In the genomic region with DNA sequence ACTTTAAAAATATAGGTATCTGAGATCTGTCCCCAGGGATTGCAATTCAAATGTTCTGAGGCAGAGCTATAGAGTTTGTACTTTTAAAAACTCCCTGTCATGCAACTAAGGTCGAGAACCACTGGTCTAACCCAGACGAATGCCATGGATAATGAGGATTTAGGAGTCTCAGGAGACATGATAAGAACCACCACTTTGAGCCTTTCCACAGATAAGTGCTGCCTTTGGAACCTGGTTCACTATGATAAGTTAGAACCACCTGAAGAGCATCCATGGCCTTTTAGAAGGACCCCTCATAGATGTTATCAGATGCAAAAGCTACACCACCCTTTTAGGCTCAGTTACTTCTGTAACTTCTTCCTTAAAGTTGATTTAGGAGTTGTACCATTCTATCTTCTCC, we compare ENCODE assay signal across 1 cellular context.
TF ChIP-seq lines count a peak whose summit lies in the region.

No MANE protein-coding gene starts in this region.

TF ChIP-seq in K562, 482 proteins besides CTCF, POLR2A, EP300 and RAD21 (continued from another document and continues in another):
- TF ChIP-seq, protein P1, sequence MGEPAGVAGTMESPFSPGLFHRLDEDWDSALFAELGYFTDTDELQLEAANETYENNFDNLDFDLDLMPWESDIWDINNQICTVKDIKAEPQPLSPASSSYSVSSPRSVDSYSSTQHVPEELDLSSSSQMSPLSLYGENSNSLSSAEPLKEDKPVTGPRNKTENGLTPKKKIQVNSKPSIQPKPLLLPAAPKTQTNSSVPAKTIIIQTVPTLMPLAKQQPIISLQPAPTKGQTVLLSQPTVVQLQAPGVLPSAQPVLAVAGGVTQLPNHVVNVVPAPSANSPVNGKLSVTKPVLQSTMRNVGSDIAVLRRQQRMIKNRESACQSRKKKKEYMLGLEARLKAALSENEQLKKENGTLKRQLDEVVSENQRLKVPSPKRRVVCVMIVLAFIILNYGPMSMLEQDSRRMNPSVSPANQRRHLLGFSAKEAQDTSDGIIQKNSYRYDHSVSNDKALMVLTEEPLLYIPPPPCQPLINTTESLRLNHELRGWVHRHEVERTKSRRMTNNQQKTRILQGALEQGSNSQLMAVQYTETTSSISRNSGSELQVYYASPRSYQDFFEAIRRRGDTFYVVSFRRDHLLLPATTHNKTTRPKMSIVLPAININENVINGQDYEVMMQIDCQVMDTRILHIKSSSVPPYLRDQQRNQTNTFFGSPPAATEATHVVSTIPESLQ (CRISPR knock-in tag; IDR thresholded peaks at IDR 0.05): no peak
- TF ChIP-seq, protein P2, sequence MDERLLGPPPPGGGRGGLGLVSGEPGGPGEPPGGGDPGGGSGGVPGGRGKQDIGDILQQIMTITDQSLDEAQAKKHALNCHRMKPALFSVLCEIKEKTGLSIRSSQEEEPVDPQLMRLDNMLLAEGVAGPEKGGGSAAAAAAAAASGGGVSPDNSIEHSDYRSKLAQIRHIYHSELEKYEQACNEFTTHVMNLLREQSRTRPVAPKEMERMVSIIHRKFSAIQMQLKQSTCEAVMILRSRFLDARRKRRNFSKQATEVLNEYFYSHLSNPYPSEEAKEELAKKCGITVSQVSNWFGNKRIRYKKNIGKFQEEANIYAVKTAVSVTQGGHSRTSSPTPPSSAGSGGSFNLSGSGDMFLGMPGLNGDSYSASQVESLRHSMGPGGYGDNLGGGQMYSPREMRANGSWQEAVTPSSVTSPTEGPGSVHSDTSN (CRISPR knock-in tag; IDR thresholded peaks at IDR 0.05; ENCODE audit: low read depth): no peak
- TF ChIP-seq, protein P2 (tag; conservative IDR thresholded peaks at IDR 0.05; ENCODE audit: low read depth): peak; percentile 56
- TF ChIP-seq SMAD4 (CRISPR knock-in tag; conservative IDR thresholded peaks at IDR 0.05) (peak; percentile 81), ELK3 (CRISPR knock-in tag; IDR thresholded peaks at IDR 0.05) (no peak), ELF1 (tag; IDR thresholded peaks at IDR 0.05) (no peak), CBX8 (IDR thresholded peaks at IDR 0.05; ENCODE audit: borderline replicate concordance, extremely low read depth, low read depth, low read length, poor library complexity, severe bottlenecking) (no peak), ZKSCAN8 (CRISPR knock-in tag; IDR thresholded peaks at IDR 0.05) (no peak), SAP30 (IDR thresholded peaks at IDR 0.05; ENCODE audit: borderline replicate concordance, insufficient read depth, low read depth, low read length, poor library complexity, severe bottlenecking) (no peak), MAFF (IDR thresholded peaks at IDR 0.05; ENCODE audit: low read length) (no peak; the same call in 1 of the 2 replicates), KHSRP (IDR thresholded peaks at IDR 0.05) (peak; percentile 50; the same call in 1 of the 2 replicates), RBM14 (IDR thresholded peaks at IDR 0.05; ENCODE audit: borderline replicate concordance, insufficient read depth, low read depth, low read length) (no peak), ASH1L (IDR thresholded peaks at IDR 0.05; ENCODE audit: borderline replicate concordance, low read depth, partially characterized antibody) (no peak), CBFA2T2 (conservative IDR thresholded peaks at IDR 0.05) (peak; percentile 96), MCM2 (IDR thresholded peaks at IDR 0.05; ENCODE audit: low read depth) (no peak), GATAD2B (IDR thresholded peaks at IDR 0.05; ENCODE audit: borderline replicate concordance) (peak; percentile 87; the same call in 1 of the 2 replicates), C11orf30 (IDR thresholded peaks at IDR 0.05; ENCODE audit: low read depth) (no peak), NFIC (IDR thresholded peaks at IDR 0.05) (peak; percentile 84), ETS1 (conservative IDR thresholded peaks at IDR 0.05; ENCODE audit: control insufficient read depth, low read depth, low read length) (no peak), TCFL5 (CRISPR knock-in tag; conservative IDR thresholded peaks at IDR 0.05) (no peak), BHLHE40 (IDR thresholded peaks at IDR 0.05; ENCODE audit: low read length) (no peak), PHF8 (IDR thresholded peaks at IDR 0.05; ENCODE audit: borderline replicate concordance, low read length) (no peak), HOXB6 (CRISPR knock-in tag; IDR thresholded peaks at IDR 0.05; ENCODE audit: borderline replicate concordance) (no peak), SMARCB1 (IDR thresholded peaks at IDR 0.05; ENCODE audit: insufficient read length, low read depth) (no peak), MEF2A (IDR thresholded peaks at IDR 0.05; ENCODE audit: control insufficient read depth, low read depth, low read length) (no peak), ZNF224 (CRISPR knock-in tag; IDR thresholded peaks at IDR 0.05) (no peak), SMARCA4 (IDR thresholded peaks at IDR 0.05) (peak; percentile 93), E2F3 (CRISPR knock-in tag; IDR thresholded peaks at IDR 0.05) (no peak), GTF2A2 (tag; IDR thresholded peaks at IDR 0.05) (no peak), STAT6 (CRISPR knock-in tag; IDR thresholded peaks at IDR 0.05) (no peak)
- TF ChIP-seq, protein P3, sequence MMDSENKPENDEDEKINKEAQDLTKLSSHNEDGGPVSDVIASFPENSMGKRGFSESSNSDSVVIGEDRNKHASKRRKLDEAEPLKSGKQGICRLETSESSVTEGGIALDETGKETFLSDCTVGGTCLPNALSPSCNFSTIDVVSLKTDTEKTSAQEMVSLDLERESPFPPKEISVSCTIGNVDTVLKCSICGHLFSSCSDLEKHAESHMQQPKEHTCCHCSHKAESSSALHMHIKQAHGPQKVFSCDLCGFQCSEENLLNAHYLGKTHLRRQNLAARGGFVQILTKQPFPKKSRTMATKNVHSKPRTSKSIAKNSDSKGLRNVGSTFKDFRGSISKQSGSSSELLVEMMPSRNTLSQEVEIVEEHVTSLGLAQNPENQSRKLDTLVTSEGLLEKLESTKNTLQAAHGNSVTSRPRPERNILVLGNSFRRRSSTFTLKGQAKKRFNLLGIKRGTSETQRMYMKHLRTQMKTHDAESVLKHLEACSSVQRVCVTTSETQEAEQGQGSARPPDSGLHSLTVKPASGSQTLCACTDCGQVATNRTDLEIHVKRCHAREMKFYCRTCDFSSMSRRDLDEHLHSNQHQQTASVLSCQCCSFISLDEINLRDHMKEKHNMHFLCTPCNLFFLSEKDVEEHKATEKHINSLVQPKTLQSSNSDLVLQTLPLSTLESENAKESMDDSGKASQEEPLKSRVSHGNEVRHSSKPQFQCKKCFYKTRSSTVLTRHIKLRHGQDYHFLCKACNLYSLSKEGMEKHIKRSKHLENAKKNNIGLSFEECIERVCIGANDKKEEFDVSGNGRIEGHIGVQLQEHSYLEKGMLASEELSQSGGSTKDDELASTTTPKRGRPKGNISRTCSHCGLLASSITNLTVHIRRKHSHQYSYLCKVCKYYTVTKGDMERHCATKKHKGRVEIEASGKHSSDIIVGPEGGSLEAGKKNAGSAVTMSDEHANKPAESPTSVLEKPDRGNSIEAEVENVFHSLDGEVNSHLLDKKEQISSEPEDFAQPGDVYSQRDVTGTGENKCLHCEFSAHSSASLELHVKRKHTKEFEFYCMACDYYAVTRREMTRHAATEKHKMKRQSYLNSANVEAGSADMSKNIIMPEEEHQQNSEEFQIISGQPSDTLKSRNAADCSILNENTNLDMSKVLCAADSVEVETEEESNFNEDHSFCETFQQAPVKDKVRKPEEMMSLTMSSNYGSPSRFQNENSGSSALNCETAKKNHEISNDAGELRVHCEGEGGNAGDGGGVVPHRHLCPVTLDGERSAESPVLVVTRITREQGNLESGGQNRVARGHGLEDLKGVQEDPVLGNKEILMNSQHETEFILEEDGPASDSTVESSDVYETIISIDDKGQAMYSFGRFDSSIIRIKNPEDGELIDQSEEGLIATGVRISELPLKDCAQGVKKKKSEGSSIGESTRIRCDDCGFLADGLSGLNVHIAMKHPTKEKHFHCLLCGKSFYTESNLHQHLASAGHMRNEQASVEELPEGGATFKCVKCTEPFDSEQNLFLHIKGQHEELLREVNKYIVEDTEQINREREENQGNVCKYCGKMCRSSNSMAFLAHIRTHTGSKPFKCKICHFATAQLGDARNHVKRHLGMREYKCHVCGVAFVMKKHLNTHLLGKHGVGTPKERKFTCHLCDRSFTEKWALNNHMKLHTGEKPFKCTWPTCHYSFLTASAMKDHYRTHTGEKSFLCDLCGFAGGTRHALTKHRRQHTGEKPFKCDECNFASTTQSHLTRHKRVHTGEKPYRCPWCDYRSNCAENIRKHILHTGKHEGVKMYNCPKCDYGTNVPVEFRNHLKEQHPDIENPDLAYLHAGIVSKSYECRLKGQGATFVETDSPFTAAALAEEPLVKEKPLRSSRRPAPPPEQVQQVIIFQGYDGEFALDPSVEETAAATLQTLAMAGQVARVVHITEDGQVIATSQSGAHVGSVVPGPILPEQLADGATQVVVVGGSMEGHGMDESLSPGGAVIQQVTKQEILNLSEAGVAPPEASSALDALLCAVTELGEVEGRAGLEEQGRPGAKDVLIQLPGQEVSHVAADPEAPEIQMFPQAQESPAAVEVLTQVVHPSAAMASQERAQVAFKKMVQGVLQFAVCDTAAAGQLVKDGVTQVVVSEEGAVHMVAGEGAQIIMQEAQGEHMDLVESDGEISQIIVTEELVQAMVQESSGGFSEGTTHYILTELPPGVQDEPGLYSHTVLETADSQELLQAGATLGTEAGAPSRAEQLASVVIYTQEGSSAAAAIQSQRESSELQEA (IDR thresholded peaks at IDR 0.05; ENCODE audit: low read depth): no peak
- TF ChIP-seq, protein P4, sequence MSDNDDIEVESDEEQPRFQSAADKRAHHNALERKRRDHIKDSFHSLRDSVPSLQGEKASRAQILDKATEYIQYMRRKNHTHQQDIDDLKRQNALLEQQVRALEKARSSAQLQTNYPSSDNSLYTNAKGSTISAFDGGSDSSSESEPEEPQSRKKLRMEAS (CRISPR knock-in tag; IDR thresholded peaks at IDR 0.05): no peak
- TF ChIP-seq, protein P5, sequence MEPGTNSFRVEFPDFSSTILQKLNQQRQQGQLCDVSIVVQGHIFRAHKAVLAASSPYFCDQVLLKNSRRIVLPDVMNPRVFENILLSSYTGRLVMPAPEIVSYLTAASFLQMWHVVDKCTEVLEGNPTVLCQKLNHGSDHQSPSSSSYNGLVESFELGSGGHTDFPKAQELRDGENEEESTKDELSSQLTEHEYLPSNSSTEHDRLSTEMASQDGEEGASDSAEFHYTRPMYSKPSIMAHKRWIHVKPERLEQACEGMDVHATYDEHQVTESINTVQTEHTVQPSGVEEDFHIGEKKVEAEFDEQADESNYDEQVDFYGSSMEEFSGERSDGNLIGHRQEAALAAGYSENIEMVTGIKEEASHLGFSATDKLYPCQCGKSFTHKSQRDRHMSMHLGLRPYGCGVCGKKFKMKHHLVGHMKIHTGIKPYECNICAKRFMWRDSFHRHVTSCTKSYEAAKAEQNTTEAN (CRISPR knock-in tag; IDR thresholded peaks at IDR 0.05): no peak
- TF ChIP-seq, protein P6, sequence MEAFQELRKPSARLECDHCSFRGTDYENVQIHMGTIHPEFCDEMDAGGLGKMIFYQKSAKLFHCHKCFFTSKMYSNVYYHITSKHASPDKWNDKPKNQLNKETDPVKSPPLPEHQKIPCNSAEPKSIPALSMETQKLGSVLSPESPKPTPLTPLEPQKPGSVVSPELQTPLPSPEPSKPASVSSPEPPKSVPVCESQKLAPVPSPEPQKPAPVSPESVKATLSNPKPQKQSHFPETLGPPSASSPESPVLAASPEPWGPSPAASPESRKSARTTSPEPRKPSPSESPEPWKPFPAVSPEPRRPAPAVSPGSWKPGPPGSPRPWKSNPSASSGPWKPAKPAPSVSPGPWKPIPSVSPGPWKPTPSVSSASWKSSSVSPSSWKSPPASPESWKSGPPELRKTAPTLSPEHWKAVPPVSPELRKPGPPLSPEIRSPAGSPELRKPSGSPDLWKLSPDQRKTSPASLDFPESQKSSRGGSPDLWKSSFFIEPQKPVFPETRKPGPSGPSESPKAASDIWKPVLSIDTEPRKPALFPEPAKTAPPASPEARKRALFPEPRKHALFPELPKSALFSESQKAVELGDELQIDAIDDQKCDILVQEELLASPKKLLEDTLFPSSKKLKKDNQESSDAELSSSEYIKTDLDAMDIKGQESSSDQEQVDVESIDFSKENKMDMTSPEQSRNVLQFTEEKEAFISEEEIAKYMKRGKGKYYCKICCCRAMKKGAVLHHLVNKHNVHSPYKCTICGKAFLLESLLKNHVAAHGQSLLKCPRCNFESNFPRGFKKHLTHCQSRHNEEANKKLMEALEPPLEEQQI (IDR thresholded peaks at IDR 0.05): peak; percentile 58; the same call in 1 of the 2 replicates
